Comparison of ENCODE assay signal across 8 cellular contexts in genomic region chr14:80954771-80955299, GRCh38. TPM values are rescaled to one million over a fixed set of nuclear protein-coding genes. Genes with fewer than 3 reads are reported as not detected.
DNase-seq lines count a peak whose midpoint lies in the region; ATAC-seq and TF ChIP-seq lines count a peak whose summit lies in the region.

No MANE protein-coding gene starts in this region.

- H3K27me3 ChIP-seq in Loucy (ENCODE audit: insufficient read depth, low read length, poor library complexity, severe bottlenecking): no peaks in the 10 kb centered on the region
- peaks cover 25% of the 10 kb centered on the region for H3K27me3 ChIP-seq in SK-N-SH (ENCODE audit: insufficient read depth)
- no peaks in the 10 kb centered on the region for H3K27me3 ChIP-seq in testis

- CTCF ChIA-PET in SK-N-SH (lab: Yijun Ruan, JAX): interaction anchor here (0.5 to 3.0 kb wide), 15 partner anchors 9 to 317 kb away, joined by 3 to 42 read pairs (median 6); partner anchors contain the start of gene CEP128

- TF ChIP-seq CTCF in Loucy (conservative IDR thresholded peaks at IDR 0.05; ENCODE audit: low read length) (peak; percentile 83), SK-N-SH (IDR thresholded peaks at IDR 0.05) (peak; percentile 77), omental fat pad (IDR thresholded peaks at IDR 0.05) (peak in 1 of 3 donors; percentile 62), testis (IDR thresholded peaks at IDR 0.05) (peak; percentile 48 to 68 (median 66))

- peak; percentile 36 for DNase-seq in NK-92 treated with Interleukin-12 subunit alpha and Interleukin-12 subunit beta, amount 100 ng/mL, for 24 hours (lab: John Stamatoyannopoulos, UW)
- DNase-seq in NK-92 (lab: John Stamatoyannopoulos, UW; ENCODE audit: unreplicated experiment): no peak
- peak; percentile 81 for DNase-seq in SK-N-SH
- peak; percentile 70 to 72 for DNase-seq in activated naive CD4-positive, alpha-beta T cell treated with anti-CD3 and anti-CD28 coated beads, Interleukin-2, amount 50 U/mL, for 72 hours (ENCODE audit: low spot score in 2 of 2)
- DNase-seq in Right ventricle myocardium inferior (ENCODE audit: missing footprints): peak; percentile 92
- peak; percentile 73 for DNase-seq in omental fat pad (ENCODE audit: low spot score)
- peak; percentile 88 for DNase-seq in testis

- H3K79me2 ChIP-seq in Loucy (ENCODE audit: insufficient read depth, low read length) (peaks cover 5% of the 10 kb centered on the region; the same call in 1 of the 2 replicates), SK-N-SH (ENCODE audit: insufficient read depth) (no peaks in the 10 kb centered on the region)

- H2AFZ ChIP-seq in Loucy (ENCODE audit: low read length): peak overlapping the region; percentile 99
- peak overlapping the region; percentile 89 for H2AFZ ChIP-seq in SK-N-SH (ENCODE audit: low read depth)

- H3K9me3 ChIP-seq in Loucy (ENCODE audit: insufficient read depth, low read depth, low read length) (no peaks in the 10 kb centered on the region), SK-N-SH (no peaks in the 10 kb centered on the region), testis (no peaks in the 10 kb centered on the region)

- H3F3A ChIP-seq in Loucy (ENCODE audit: low read depth): no peaks in the 10 kb centered on the region
- H3F3A ChIP-seq in SK-N-SH (replicated peaks; ENCODE audit: insufficient read depth): no peaks in the 10 kb centered on the region

- H3K4me1 ChIP-seq in Loucy (ENCODE audit: insufficient read depth, low read length, poor library complexity, severe bottlenecking) (peaks cover 31% of the 10 kb centered on the region), SK-N-SH (ENCODE audit: control insufficient read depth in 1 of 2, insufficient read depth in 2 of 2, low read depth in 1 of 2, low read length in 1 of 2) (peaks cover 0 to 2% of the 10 kb centered on the region in 2 experiments; a peak in 1 of 4 replicates), testis (no peaks in the 10 kb centered on the region)

- H3K27ac ChIP-seq in SK-N-SH (ENCODE audit: low read depth in 2 of 2, low read length in 1 of 2) (no peak overlapping the region), testis (no peak overlapping the region)

- TF ChIP-seq RAD21 in SK-N-SH (IDR thresholded peaks at IDR 0.05; ENCODE audit: low read length): peak; percentile 85

- H4K20me1 ChIP-seq in Loucy (ENCODE audit: insufficient read depth, low read length, poor library complexity, severe bottlenecking) (no peaks in the 10 kb centered on the region), SK-N-SH (ENCODE audit: insufficient read depth) (no peaks in the 10 kb centered on the region)

- H3K36me3 ChIP-seq in Loucy (ENCODE audit: insufficient read depth, low read length) (no peaks in the 10 kb centered on the region), SK-N-SH (replicated peaks in 1 of 2; ENCODE audit: control insufficient read depth in 1 of 2, insufficient read depth in 2 of 2, low read length in 1 of 2) (no peaks in the 10 kb centered on the region), testis (ENCODE audit: low read depth, missing control alignments) (no peaks in the 10 kb centered on the region)

- H3K27ac Mint-ChIP-seq in activated naive CD4-positive, alpha-beta T cell treated with anti-CD3 and anti-CD28 coated beads, Interleukin-2, amount 50 U/mL, for 72 hours: no peak overlapping the region

- H3K4me3 ChIP-seq in Loucy (ENCODE audit: low read length, poor library complexity, severe bottlenecking) (peak overlapping the region; percentile 84), SK-N-SH (ENCODE audit: low read depth in 2 of 2, low read length in 1 of 2) (peak overlapping the region; percentile 54 to 70), testis (peak overlapping the region; percentile 8 to 41)

- H3K36me3 Mint-ChIP-seq in activated naive CD4-positive, alpha-beta T cell treated with anti-CD3 and anti-CD28 coated beads, Interleukin-2, amount 50 U/mL, for 72 hours: no peaks in the 10 kb centered on the region

- peak overlapping the region; percentile 73 for H3K9ac ChIP-seq in Loucy (ENCODE audit: low read depth, low read length, poor library complexity, severe bottlenecking)
- H3K9ac ChIP-seq in SK-N-SH: no peak overlapping the region

- no peak for TF ChIP-seq POLR2A in testis (IDR thresholded peaks at IDR 0.05)

- H3K4me2 ChIP-seq in Loucy (ENCODE audit: low read depth, low read length, poor library complexity, severe bottlenecking) (peak overlapping the region; percentile 86), SK-N-SH (peak overlapping the region; percentile 90; the same call in 1 of the 2 replicates)

- peak; percentile 40 to 75 for ATAC-seq in activated naive CD4-positive, alpha-beta T cell treated with anti-CD3 and anti-CD28 coated beads, Interleukin-2, amount 50 U/mL, for 72 hours
- ATAC-seq in Right ventricle myocardium inferior (peak; percentile 87), omental fat pad (ENCODE audit: low FRiP score) (peak; percentile 90)

- intact Hi-C loops in Right ventricle myocardium inferior (cut with DNase I): loop anchor here (1.0 to 10.0 kb wide), 3 partner anchors 32 to 510 kb away; no protein-coding TSS in a partner anchor
- intact Hi-C loops in testis (cut with DNase I; ENCODE audit: low total_unique reads): no loop called here

- no peaks in the 10 kb centered on the region for H3K9me3 Mint-ChIP-seq in activated naive CD4-positive, alpha-beta T cell treated with anti-CD3 and anti-CD28 coated beads, Interleukin-2, amount 50 U/mL, for 72 hours

- TF ChIP-seq EP300 in SK-N-SH (IDR thresholded peaks at IDR 0.05; ENCODE audit: borderline replicate concordance in 1 of 2, low read depth in 1 of 2, low read length in 1 of 2): peak in 1 of 2 experiments; percentile 34; a peak in 1 of 4 replicates

- H3K9me2 ChIP-seq in Loucy (replicated peaks; ENCODE audit: low read depth, low read length) (no peaks in the 10 kb centered on the region), SK-N-SH (no peaks in the 10 kb centered on the region)

- POLR2A ChIA-PET in SK-N-SH (lab: Yijun Ruan, JAX): no interaction called here

- under 1% methylated on average over 27 of the region's 28 CpGs for WGBS in SK-N-SH (ENCODE audit: low lambda C conversion rate)
- 0 to 1% methylated on average over 20 to 28 of the region's 28 CpGs for WGBS in testis, 2 donors

TF ChIP-seq in SK-N-SH, 30 proteins besides CTCF, POLR2A, EP300 and RAD21 (continues in another document):
- no peak for TF ChIP-seq GATA2 (CRISPR knock-in tag; IDR thresholded peaks at IDR 0.05)
- TF ChIP-seq IRF3 (IDR thresholded peaks at IDR 0.05; ENCODE audit: low read depth, low read length): no peak
- TF ChIP-seq RCOR1 (IDR thresholded peaks at IDR 0.05; ENCODE audit: low read length): 0 out of 2 replicates have a peak, but pooled peaks have one; percentile 23
- peak; percentile 45; the same call in 1 of the 2 replicates for TF ChIP-seq MXI1 (IDR thresholded peaks at IDR 0.05; ENCODE audit: low read depth, low read length)
- TF ChIP-seq USF2 (IDR thresholded peaks at IDR 0.05; ENCODE audit: borderline replicate concordance, low read depth, low read length): no peak
- TF ChIP-seq ELF1 (IDR thresholded peaks at IDR 0.05): 0 out of 2 replicates have a peak, but pooled peaks have one; percentile 12
- peak; percentile 77 for TF ChIP-seq SMC3 (IDR thresholded peaks at IDR 0.05; ENCODE audit: low read depth, low read length)
- TF ChIP-seq MAX (IDR thresholded peaks at IDR 0.05; ENCODE audit: low read depth): peak; percentile 82

RNA-seq across cellular contexts. Expression of gene TSHR, which starts 0.6 kb away (rescaled TPM):
- not detected in 2 replicates for polyA plus RNA-seq in SK-N-SH (2012; rRNA removed)
- polyA plus RNA-seq in SK-N-SH (2012; cell fraction: cytosol; rRNA removed): not detected in 2 replicates
- polyA plus RNA-seq in SK-N-SH (2012; cell fraction: nucleus; rRNA removed): not detected in 2 replicates
- total RNA-seq in activated naive CD4-positive, alpha-beta T cell treated with anti-CD3 and anti-CD28 coated beads, Interleukin-2, amount 50 U/mL, for 72 hours: not detected
- total RNA-seq in Right ventricle myocardium inferior: not detected
- total RNA-seq in omental fat pad: under 1 TPM in 3 of 4 donors, not detected in 1; 0.36 to 0.79 (median 0.74) TPM
- total RNA-seq in testis: under 1 TPM in 1 of 2 donors, not detected in 1; 0.87 TPM
- 0.88 TPM for polyA plus RNA-seq in testis (ENCODE audit: insufficient read depth, low read depth, low replicate concordance)

RNA-seq across cellular contexts. Expression of gene CEP128, which starts 13.3 kb away (rescaled TPM):
- polyA plus RNA-seq in SK-N-SH (2012; rRNA removed): 1.2 and 1.3 TPM in 2 replicates
- 1.2 and 1.4 TPM in 2 replicates for polyA plus RNA-seq in SK-N-SH (2012; cell fraction: cytosol; rRNA removed)
- polyA plus RNA-seq in SK-N-SH (2012; cell fraction: nucleus; rRNA removed): 1.2 and 2.8 TPM in 2 replicates
- 10 to 100 TPM; 11.5 to 33.3 TPM for total RNA-seq in activated naive CD4-positive, alpha-beta T cell treated with anti-CD3 and anti-CD28 coated beads, Interleukin-2, amount 50 U/mL, for 72 hours
- total RNA-seq in Right ventricle myocardium inferior: 3.5 TPM
- 10 to 100 TPM in 1 of 4 donors, 1 to 10 TPM in 3; 3.5 to 13.1 (median 4.6) TPM for total RNA-seq in omental fat pad
- total RNA-seq in testis: 10 to 100 TPM; 15.3 to 30.9 TPM
- 8.5 TPM for polyA plus RNA-seq in testis (ENCODE audit: insufficient read depth, low read depth, low replicate concordance)

Comparison
In these comparisons a context has a peak if more than half of its experiments do, and no peak if none do; other contexts are left out.
1. H3K4me3 ChIP-seq: peak in every context shown above with its lines; median percentile 84 in Loucy; 62 in SK-N-SH; 24 in testis.